In genomic region chr5:170403675-170404074, GRCh38 we compare ENCODE assay signal across 31 cellular contexts. TPM values are rescaled to one million over a fixed set of nuclear protein-coding genes. Genes with fewer than 3 reads are reported as not detected.
A peak's percentile ranks its signal among the peaks of the same experiment; 100 is the strongest.
DNase-seq lines count a peak whose midpoint lies in the region; ATAC-seq, FAIRE-seq and TF ChIP-seq lines count a peak whose summit lies in the region.
"Had no signal": no experiment of that assay in that cellular context is flagged by ENCODE, and none has a peak within 500 bp of the region (broad histone marks: within the 10 kb centered on the region; RNA-seq: fewer than 3 reads in every experiment).

No MANE protein-coding gene starts in this region.

- H3K27me3 ChIP-seq in H1 (replicated peaks in 1 of 4; ENCODE audit: control insufficient read depth in 3 of 4, extremely low read depth in 1 of 4, insufficient read depth in 3 of 4, low read length in 3 of 4) (no peaks in the 10 kb centered on the region), thyroid gland (no peaks in the 10 kb centered on the region)
- H3K27me3 ChIP-seq: gastroesophageal sphincter, left lung, ovary had no signal

- DNase-seq in NCI-H748 (lab: John Stamatoyannopoulos, UW; ENCODE audit: unreplicated experiment): peak; percentile 11
- no peak for DNase-seq in NCI-H748 treated with DMSO at 0.1 percent for 48 hours (lab: John Stamatoyannopoulos, UW)
- DNase-seq in NB4 (ENCODE audit: low read depth): peak; percentile 36
- DNase-seq in H1 (ENCODE audit: low read depth in 1 of 2, low spot score in 2 of 2): no peak
- peak; percentile 9 to 10 for DNase-seq in thyroid gland
- DNase-seq in erythroblast (lab: John Stamatoyannopoulos, UW): no peak
- DNase-seq in AG08395 (ENCODE audit: low spot score): no peak
- DNase-seq: activated CD4-positive, alpha-beta T cell treated with anti-CD3 and anti-CD28 coated beads for 36 hours; CD4-positive, alpha-beta T cell; mesenchymal stem cell; NCI-H1092; NCI-H1694; NCI-H2171; NCI-H510A; NK-92 treated with Interleukin-12 subunit alpha and Interleukin-12 subunit beta, amount 100 ng/mL, for 24 hours; ovary; PC-3; stimulated activated naive CD4-positive, alpha-beta T cell had no signal

- TF ChIP-seq POLR2A in NB4 (IDR thresholded peaks at IDR 0.05; ENCODE audit: extremely low read depth, insufficient read length): no peak
- TF ChIP-seq POLR2A in H1 (IDR thresholded peaks at IDR 0.05; ENCODE audit: control extremely low read depth in 1 of 2, low read depth in 2 of 2, low read length in 2 of 2): no peak
- TF ChIP-seq POLR2A in thyroid gland (IDR thresholded peaks at IDR 0.05): no peak
- no peak for TF ChIP-seq POLR2A in erythroblast (IDR thresholded peaks at IDR 0.05; ENCODE audit: low read length)

- no peak overlapping the region for H2BK12ac ChIP-seq in H1 (ENCODE audit: low read depth, low read length)

- no peak overlapping the region for H2BK15ac ChIP-seq in H1 (ENCODE audit: low read length)

- no peak overlapping the region for H2BK120ac ChIP-seq in H1 (replicated peaks; ENCODE audit: low read depth, low read length)

- no peaks in the 10 kb centered on the region for H3K36me3 ChIP-seq in H1 (ENCODE audit: control insufficient read depth in 2 of 4, insufficient read depth in 4 of 4, low read length in 3 of 4)
- H3K36me3 ChIP-seq in thyroid gland: no peaks in the 10 kb centered on the region
- H3K36me3 ChIP-seq: left lung, ovary had no signal

- H3K79me2 ChIP-seq in H1 (ENCODE audit: control insufficient read depth in 1 of 2, insufficient read depth in 2 of 2, low read length in 2 of 2): no peaks in the 10 kb centered on the region

- intact Hi-C loops in thyroid gland (cut with DNase I): no loop called here

- no peak overlapping the region for H3K4ac ChIP-seq in H1 (replicated peaks; ENCODE audit: insufficient read length, low read depth, low read length)

- H3K4me1 ChIP-seq in H1 (replicated peaks in 1 of 4; ENCODE audit: control insufficient read depth in 3 of 4, insufficient read depth in 4 of 4, low read length in 3 of 4): peaks cover 7 to 16% (median 11%) of the 10 kb centered on the region in 4 experiments; a peak in 6 of 7 replicates
- no peaks in the 10 kb centered on the region for H3K4me1 ChIP-seq in thyroid gland

- TF ChIP-seq EP300 in H1 (IDR thresholded peaks at IDR 0.05; ENCODE audit: borderline replicate concordance in 1 of 2, low read depth in 2 of 2, low read length in 2 of 2): no peak

- no peak overlapping the region for H3K23ac ChIP-seq in H1 (ENCODE audit: insufficient read length)

- TF ChIP-seq RAD21 in H1 (IDR thresholded peaks at IDR 0.05 in 1 of 2, conservative IDR thresholded peaks at IDR 0.05 in 1 of 2; ENCODE audit: low read depth in 2 of 2, low read length in 2 of 2): peak; percentile 77 to 84

- CTCF ChIA-PET in H1 (lab: Charles Lee; ENCODE audit: partially characterized antibody): interaction anchor here (0.6 to 11.1 kb wide), 47 partner anchors 9 to 432 kb away, joined by 3 to 93 read pairs (median 4); partner anchors contain the start of genes C5orf58 and KCNMB1

- no peak overlapping the region for H3K14ac ChIP-seq in H1 (ENCODE audit: insufficient read length)

- no peak for ATAC-seq in GM19463 (IDR thresholded peaks at IDR 0.05; ENCODE audit: unreplicated experiment)
- ATAC-seq: HepG2, PC-3, Right ventricle myocardium inferior had no signal

- peaks cover 0 to 3% of the 10 kb centered on the region in 2 experiments; a peak in 1 of 4 replicates for H3K9me3 ChIP-seq in H1 (ENCODE audit: insufficient read depth in 2 of 2, low read depth in 1 of 2, low read length in 1 of 2)
- no peaks in the 10 kb centered on the region for H3K9me3 ChIP-seq in thyroid gland
- H3K9me3 ChIP-seq: gastroesophageal sphincter, left lung, ovary had no signal

- H2BK5ac ChIP-seq in H1 (ENCODE audit: low read depth, low read length): no peak overlapping the region

- H2BK20ac ChIP-seq in H1 (ENCODE audit: low read length): no peak overlapping the region

- no peak overlapping the region for H2AFZ ChIP-seq in H1 (ENCODE audit: low read length)

- H3K4me2 ChIP-seq in H1 (ENCODE audit: insufficient read depth in 1 of 2, low read depth in 2 of 2, low read length in 2 of 2): no peak overlapping the region

- no peaks in the 10 kb centered on the region for H3K79me1 ChIP-seq in H1 (ENCODE audit: low read depth, low read length)

- H3K4me3 ChIP-seq in NB4 (ENCODE audit: low read depth, low read length) (no peak overlapping the region), H1 (ENCODE audit: extremely low read depth in 1 of 4, insufficient read depth in 2 of 4, low read depth in 3 of 4, low read length in 4 of 4) (no peak overlapping the region), thyroid gland (replicated peaks in 1 of 3) (no peak overlapping the region)
- H3K4me3 ChIP-seq: gastroesophageal sphincter, left lung, ovary, skin epidermis had no signal

- H2AK5ac ChIP-seq in H1 (ENCODE audit: low read depth, low read length): no peak overlapping the region

- no peak overlapping the region for H4K91ac ChIP-seq in H1 (replicated peaks; ENCODE audit: insufficient read length, low read length)

- WGBS in H1 (ENCODE audit: extremely low coverage in 1 of 2, insufficient coverage in 1 of 2, insufficient read length in 1 of 2, insufficient replicate concordance in 2 of 2, low coverage in 1 of 2, low lambda C conversion rate in 2 of 2, missing lambda C conversion rate in 1 of 2), 2 experiments: 73% methylated on average over 4 of the region's 4 CpGs; no CpG with 5 or more reads in 1 of the 2 experiments
- 54 to 57% methylated on average over 4 of the region's 4 CpGs for WGBS in thyroid gland, 2 donors

- TF ChIP-seq CTCF in NB4 (IDR thresholded peaks at IDR 0.05; ENCODE audit: low read depth, low read length) (peak; percentile 17), H1 (IDR thresholded peaks at IDR 0.05; ENCODE audit: control extremely low read depth in 1 of 3, insufficient read depth in 1 of 3, low read depth in 1 of 3, low read length in 3 of 3) (peak; percentile 5 to 71 (median 66)), thyroid gland (IDR thresholded peaks at IDR 0.05) (peak in 3 of 6 experiments; percentile 14 to 28 (median 23))

- H4K20me1 ChIP-seq in H1 (replicated peaks in 1 of 2; ENCODE audit: control insufficient read depth in 1 of 2, insufficient read depth in 2 of 2, low read length in 2 of 2): no peaks in the 10 kb centered on the region

- H3K9ac ChIP-seq in H1 (replicated peaks in 1 of 4; ENCODE audit: extremely low read depth in 1 of 4, low read depth in 3 of 4, low read length in 3 of 4): no peak overlapping the region

- no peak overlapping the region for H4K8ac ChIP-seq in H1 (ENCODE audit: extremely low read depth, insufficient read depth, low read length)

- H3K27ac ChIP-seq in H1 (ENCODE audit: low read depth, low read length) (no peak overlapping the region), thyroid gland (no peak overlapping the region)
- H3K27ac ChIP-seq: gastroesophageal sphincter, ovary, skin epidermis had no signal

- POLR2A ChIA-PET in H1 (lab: Charles Lee; ENCODE audit: partially characterized antibody): interaction anchor here (0.9 to 1.0 kb wide), 2 partner anchors 10 to 16 kb away, joined by 3 to 6 read pairs; no protein-coding TSS in a partner anchor

- no peak overlapping the region for H4K5ac ChIP-seq in H1 (ENCODE audit: insufficient read length, low read depth, low read length)

- no peak for FAIRE-seq in H1 (lab: Jason Lieb, UNC)
- FAIRE-seq: A204.1, D721Med, endothelial cell of umbilical vein, HepG2 had no signal

- no peaks in the 10 kb centered on the region for H3K23me2 ChIP-seq in H1 (ENCODE audit: low read depth, low read length)

- H3K18ac ChIP-seq in H1 (ENCODE audit: extremely low read depth, low read length): peak overlapping the region; percentile 38; the same call in 1 of the 2 replicates

- H3K56ac ChIP-seq in H1 (replicated peaks; ENCODE audit: insufficient read length, low read depth, low read length): no peak overlapping the region

TF ChIP-seq in H1, 55 proteins besides CTCF, POLR2A, EP300 and RAD21:
- TF ChIP-seq KDM5A (IDR thresholded peaks at IDR 0.05; ENCODE audit: low read length): no peak
- no peak for TF ChIP-seq SIX5 (IDR thresholded peaks at IDR 0.05; ENCODE audit: low read depth, low read length)
- no peak for TF ChIP-seq CBX8 (IDR thresholded peaks at IDR 0.05; ENCODE audit: borderline replicate concordance, low read depth, low read length)
- TF ChIP-seq TCF12 (IDR thresholded peaks at IDR 0.05; ENCODE audit: low read depth, low read length): 0 out of 2 replicates have a peak, but pooled peaks have one; percentile 38
- no peak for TF ChIP-seq TAF7 (optimal IDR thresholded peaks at IDR 0.05; ENCODE audit: borderline replicate concordance, low read depth, low read length)
- no peak for TF ChIP-seq ATF3 (IDR thresholded peaks at IDR 0.05; ENCODE audit: insufficient read depth, low read depth, low read length)
- TF ChIP-seq SIN3A (conservative IDR thresholded peaks at IDR 0.05 in 1 of 2, IDR thresholded peaks at IDR 0.05 in 1 of 2; ENCODE audit: low read depth in 1 of 2, low read length in 2 of 2): no peak
- peak; percentile 59; the same call in 1 of the 2 replicates for TF ChIP-seq TEAD4 (IDR thresholded peaks at IDR 0.05; ENCODE audit: low read depth, low read length)
- no peak for TF ChIP-seq MAX (IDR thresholded peaks at IDR 0.05)
- TF ChIP-seq FOSL1 (IDR thresholded peaks at IDR 0.05; ENCODE audit: insufficient read depth, low read depth, low read length): no peak

RNA-seq across cellular contexts. Expression of gene KCNMB1, which starts 14.5 kb away (rescaled TPM):
- 0.10 and 0.19 TPM in 2 replicates for total RNA-seq in H1 (2021; fragmentation: NEBNext Ultra II Directional; extraction: Animal tissue kit (Norgen Biotek cat#: 25700))
- 0.08 TPM in 2 replicates for polyA plus RNA-seq in H1 (2011; rRNA removed)
- 0.05 TPM for polyA plus RNA-seq in H1 (2011; cell fraction: cytosol; rRNA removed)
- polyA plus RNA-seq in H1 (2011; cell fraction: nucleus; rRNA removed): 0.16 TPM
- polyA plus RNA-seq in H1 (2012, experiment 1 of 2): 0.07 to 0.20 TPM (median 0.12 TPM) in 4 replicates
- polyA plus RNA-seq in H1 (2012, experiment 2 of 2): 0.09 TPM
- polyA plus RNA-seq in H1 (2013, experiment 1 of 2): 0.20 TPM
- polyA plus RNA-seq in H1 (2013, experiment 2 of 2): 0.28 TPM
- 0.09 and 0.12 TPM in 2 replicates for polyA minus RNA-seq in H1 (2011; rRNA and poly(A)+ RNA removed)
- not detected for polyA minus RNA-seq in H1 (2011; cell fraction: cytosol; rRNA and poly(A)+ RNA removed)
- polyA minus RNA-seq in H1 (2011; cell fraction: nucleus; rRNA and poly(A)+ RNA removed): not detected
- total RNA-seq in thyroid gland: under 1 TPM; 0.20 to 0.29 (median 0.25) TPM
- total RNA-seq: activated CD4-positive, alpha-beta T cell treated with anti-CD3 and anti-CD28 coated beads for 36 hours; HepG2; LHCN-M2; PC-3; renal cortical epithelial cell; T-helper 2 cell treated with Interferon-gamma antibody and Interleukin-4, amounts not matched to agents 100 ng/mL and 5 ng/mL, for 36 hours had no signal
- polyA plus RNA-seq: HepG2, neural cell had no signal

Comparison
In these comparisons a context has a peak if more than half of its experiments do, and no peak if none do; other contexts are left out.
1. DNase-seq: peak in NCI-H748 (single experiment), NB4 (single experiment) and thyroid gland (2 of 2); none in NCI-H748 treated with DMSO at 0.1 percent for 48 hours (single experiment), H1 (0 of 2), erythroblast (0 of 2) and AG08395 (single experiment).